ENCODE assay signal across 4 cellular contexts in the genomic region with DNA sequence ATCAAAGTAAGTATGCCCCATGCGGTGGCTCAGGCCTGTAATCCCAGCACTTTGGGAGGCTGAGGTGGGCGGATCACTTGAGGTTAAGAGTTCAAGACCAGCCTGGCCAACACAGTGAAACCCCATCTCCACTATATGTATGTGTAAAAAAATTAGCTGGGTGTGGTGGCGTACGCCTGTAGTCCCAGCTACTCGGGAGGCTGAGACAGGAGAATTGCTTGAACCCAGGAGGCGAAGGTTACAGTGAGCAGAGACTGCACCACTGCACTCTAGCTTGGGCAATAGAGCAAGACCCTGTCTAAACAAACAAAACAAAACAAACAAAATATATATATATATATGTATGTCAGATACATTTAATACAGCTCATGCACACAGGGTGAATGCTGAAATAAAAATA. TPM values are rescaled to one million over a fixed set of nuclear protein-coding genes. Genes with fewer than 3 reads are reported as not detected.
"Had no signal": no experiment of that assay in that cellular context is flagged by ENCODE, and none has a peak within 500 bp of the region (broad histone marks: within the 10 kb centered on the region; RNA-seq: fewer than 3 reads in every experiment).

No MANE protein-coding gene starts in this region.

RNA-seq across cellular contexts. Expression of a gene that starts 43.4 kb away (rescaled TPM):
- total RNA-seq: mononuclear cell; naive thymus-derived CD8-positive, alpha-beta T cell had no signal
- polyA plus RNA-seq: immature natural killer cell; naive thymus-derived CD4-positive, alpha-beta T cell; naive thymus-derived CD8-positive, alpha-beta T cell had no signal
